In the genomic region with DNA sequence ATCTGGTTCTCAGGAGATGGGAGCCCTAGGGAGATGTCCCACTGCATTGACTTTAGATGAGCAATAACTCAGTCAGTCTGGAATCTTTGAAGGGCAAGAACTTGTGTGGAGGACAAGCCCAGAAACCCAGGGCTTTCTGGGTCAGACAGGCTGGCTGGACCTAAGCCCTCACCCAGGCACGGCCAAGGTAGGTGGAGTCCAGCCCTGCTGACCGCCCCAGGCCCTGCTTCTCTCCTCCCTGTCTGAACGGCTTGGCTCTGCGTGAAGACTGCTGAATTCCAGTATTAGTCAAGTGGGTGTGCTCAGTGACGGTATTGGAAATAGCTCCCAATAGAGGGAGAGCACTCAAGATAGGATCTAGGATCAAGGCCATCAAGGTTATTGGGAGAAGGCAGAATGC, we compare ENCODE assay signal across 12 cellular contexts.
DNase-seq lines count a peak whose midpoint lies in the region; ATAC-seq and TF ChIP-seq lines count a peak whose summit lies in the region.
"Had no signal": no experiment of that assay in that cellular context is flagged by ENCODE, and none has a peak within 500 bp of the region (broad histone marks: within the 10 kb centered on the region; RNA-seq: fewer than 3 reads in every experiment).

No MANE protein-coding gene starts in this region.

- H3K79me2 ChIP-seq in OCI-LY1 (ENCODE audit: insufficient read depth, low read length) = peaks cover 43% of the 10 kb centered on the region

- H3F3A ChIP-seq in OCI-LY1 (ENCODE audit: insufficient read depth, low read length) = no peaks in the 10 kb centered on the region

- no peaks in the 10 kb centered on the region for H4K20me1 ChIP-seq in OCI-LY1 (ENCODE audit: insufficient read depth, low read length)

- ATAC-seq in memory B cell (ENCODE audit: low read depth) (no peak), GM18505 (IDR thresholded peaks at IDR 0.05; ENCODE audit: unreplicated experiment) (no peak)
- ATAC-seq: WTC11 had no signal

- H3K27me3 ChIP-seq in OCI-LY1 (ENCODE audit: insufficient read depth, low read length) (no peaks in the 10 kb centered on the region), subcutaneous abdominal adipose tissue (ENCODE audit: control insufficient read depth in 5 of 5, insufficient read depth in 4 of 5, low read length in 5 of 5) (no peaks in the 10 kb centered on the region), HAP-1 (ENCODE audit: low read depth) (no peaks in the 10 kb centered on the region)

- peaks cover 89% of the 10 kb centered on the region for H3K4me1 ChIP-seq in OCI-LY1 (ENCODE audit: insufficient read depth, low read length, severe bottlenecking)
- peaks cover 8 to 33% (median 31%) of the 10 kb centered on the region in 5 donors for H3K4me1 ChIP-seq in subcutaneous abdominal adipose tissue (ENCODE audit: control insufficient read depth in 5 of 5, insufficient read depth in 5 of 5, low read length in 5 of 5)
- no peaks in the 10 kb centered on the region for H3K4me1 ChIP-seq in HAP-1

- peak overlapping the region; percentile 97 for H3K4me3 ChIP-seq in OCI-LY1 (ENCODE audit: low read depth, low read length, poor library complexity, severe bottlenecking)
- no peak overlapping the region for H3K4me3 ChIP-seq in subcutaneous abdominal adipose tissue (ENCODE audit: low read depth in 1 of 5, low read length in 5 of 5)
- H3K4me3 ChIP-seq in HAP-1 = no peak overlapping the region

- no peak for TF ChIP-seq POLR2A in GM18505 (IDR thresholded peaks at IDR 0.05; ENCODE audit: borderline replicate concordance, extremely low read depth, insufficient read depth, insufficient read length)

- peak overlapping the region; percentile 97 for H3K27ac Mint-ChIP-seq in memory B cell
- H3K27ac Mint-ChIP-seq: WTC11 had no signal

- H2AFZ ChIP-seq in OCI-LY1 (ENCODE audit: low read length) = no peak overlapping the region

- H3K27me3 Mint-ChIP-seq in memory B cell = no peaks in the 10 kb centered on the region

- DNase-seq in dedifferentiated amniotic fluid mesenchymal stem cell (ENCODE audit: extremely low spot score) (peak; percentile 38), memory B cell (ENCODE audit: low spot score in 2 of 2) (no peak), NCI-H1092 treated with DMSO at 0.1 percent for 48 hours (lab: John Stamatoyannopoulos, UW) (no peak), HAP-1 (ENCODE audit: low spot score in 2 of 2) (no peak)
- no peak for DNase-seq in stimulated activated CD4-positive, alpha-beta T cell treated with anti-CD3 and anti-CD28 coated beads, Interleukin-1b, Interleukin-23, amount 100 ng/mL, for 48 hours
- DNase-seq: MM.1S; NK-92 treated with Interleukin-12 subunit alpha and Interleukin-12 subunit beta, amount 100 ng/mL, for 24 hours; small intestine had no signal

- H3K9me2 ChIP-seq in OCI-LY1 (ENCODE audit: low read depth, low read length) = no peaks in the 10 kb centered on the region

- H3K9ac ChIP-seq in OCI-LY1 (ENCODE audit: low read length) (peak overlapping the region; percentile 99; the same call in 1 of the 2 replicates), subcutaneous abdominal adipose tissue (ENCODE audit: low read length in 5 of 5) (no peak overlapping the region)

- H3K36me3 Mint-ChIP-seq in memory B cell = peaks cover 46% of the 10 kb centered on the region
- H3K36me3 Mint-ChIP-seq: WTC11 had no signal

- H3K4me3 Mint-ChIP-seq in memory B cell = peak overlapping the region; percentile 88
- H3K4me3 Mint-ChIP-seq: WTC11 had no signal

- H3K9me3 Mint-ChIP-seq in memory B cell = no peaks in the 10 kb centered on the region
- H3K9me3 Mint-ChIP-seq: WTC11 had no signal

- no peaks in the 10 kb centered on the region for H3K9me3 ChIP-seq in OCI-LY1 (ENCODE audit: low read length)
- no peaks in the 10 kb centered on the region for H3K9me3 ChIP-seq in subcutaneous abdominal adipose tissue (ENCODE audit: control insufficient read depth in 5 of 5, low read length in 5 of 5)
- no peaks in the 10 kb centered on the region for H3K9me3 ChIP-seq in HAP-1

- peaks cover 77% of the 10 kb centered on the region for H3K4me1 Mint-ChIP-seq in memory B cell

- peak overlapping the region; percentile 96 for H3K27ac ChIP-seq in OCI-LY1 (ENCODE audit: low read depth, low read length, poor library complexity, severe bottlenecking)
- H3K27ac ChIP-seq in subcutaneous abdominal adipose tissue (ENCODE audit: low read depth, low read length) = peak overlapping the region; percentile 11

- H3K4me2 ChIP-seq in OCI-LY1 (ENCODE audit: low read length) = peak overlapping the region; percentile 95

- in situ Hi-C loops in HAP-1 (cut with MboI; ENCODE audit: low sequenced_read_pairs) = no loop called here

- TF ChIP-seq CTCF in OCI-LY1 (IDR thresholded peaks at IDR 0.05; ENCODE audit: low read length) = no peak

- H3K36me3 ChIP-seq in OCI-LY1 (ENCODE audit: insufficient read depth, low read length) (peaks cover 85% of the 10 kb centered on the region), subcutaneous abdominal adipose tissue (ENCODE audit: control insufficient read depth in 5 of 5, insufficient read depth in 5 of 5, low read length in 5 of 5) (peaks cover 0 to 8% (median 3%) of the 10 kb centered on the region in 5 donors), HAP-1 (replicated peaks) (no peaks in the 10 kb centered on the region)
